ENCODE assay signal across 8 cellular contexts in genomic region chr13:52128714-52129700, GRCh38. TPM values are rescaled to one million over a fixed set of nuclear protein-coding genes. Genes with fewer than 3 reads are reported as not detected.
DNase-seq lines count a peak whose midpoint lies in the region; ATAC-seq and TF ChIP-seq lines count a peak whose summit lies in the region.

Gene NEK5, minus strand, starts transcription at chr13:52129073. Its CDS starts 1,591 bp downstream, at chr13:52127482.

- H3K9me3 Mint-ChIP-seq in progenitor cell of endocrine pancreas (ENCODE audit: low read depth), result no peaks in the 10 kb centered on the region

- peak; percentile 80 for ATAC-seq in DND-41 (ENCODE audit: insufficient read depth, low read depth)
- ATAC-seq in GM21447 (IDR thresholded peaks at IDR 0.05; ENCODE audit: unreplicated experiment), result peak; percentile 74
- ATAC-seq in left ventricle myocardium superior, result peak; percentile 94

- H3K4me1 ChIP-seq in DND-41 (ENCODE audit: insufficient read depth, low read length) (peaks cover 18% of the 10 kb centered on the region), adrenal gland (replicated peaks in 1 of 2) (peaks cover 0 to 18% of the 10 kb centered on the region in 2 donors), uterus (no peaks in the 10 kb centered on the region)

- H3K27ac ChIP-seq in DND-41 (ENCODE audit: low read length) (no peak within 1 kb of the TSS), SU-DHL-6 (ENCODE audit: low read depth, low read length) (no peak within 1 kb of the TSS), adrenal gland (no peak within 1 kb of the TSS), uterus (peak within 1 kb of the TSS; percentile 50)

- H3K4me3 Mint-ChIP-seq in progenitor cell of endocrine pancreas (ENCODE audit: low read depth), result peak within 1 kb of the TSS; percentile 84

- H3K27me3 ChIP-seq in DND-41 (ENCODE audit: insufficient read depth, low read length, poor library complexity) (peaks cover 70% of the 10 kb centered on the region), SU-DHL-6 (ENCODE audit: low read length) (no peaks in the 10 kb centered on the region), adrenal gland (no peaks in the 10 kb centered on the region), uterus (no peaks in the 10 kb centered on the region)

- DNase-seq in DND-41 (peak; percentile 35), HuH-7.5 (ENCODE audit: low spot score) (peak; percentile 61), adrenal gland (peak; percentile 45 to 70 (median 64)), left ventricle myocardium superior (peak; percentile 81), progenitor cell of endocrine pancreas (ENCODE audit: low spot score, unreplicated experiment) (peak; percentile 84), uterus (peak; percentile 47 to 49)

- no peaks in the 10 kb centered on the region for H3K9me3 ChIP-seq in DND-41 (ENCODE audit: insufficient read depth, low read length, severe bottlenecking)
- H3K9me3 ChIP-seq in SU-DHL-6 (ENCODE audit: insufficient read depth, low read length), result no peaks in the 10 kb centered on the region
- no peaks in the 10 kb centered on the region for H3K9me3 ChIP-seq in adrenal gland (replicated peaks in 1 of 3)
- no peaks in the 10 kb centered on the region for H3K9me3 ChIP-seq in uterus

- no peak within 1 kb of the TSS for H3K9ac ChIP-seq in DND-41 (ENCODE audit: low read depth, low read length)
- peak within 1 kb of the TSS; percentile 22; the same call in 1 of the 2 replicates for H3K9ac ChIP-seq in SU-DHL-6 (ENCODE audit: low read length)

- H3K9me2 ChIP-seq in SU-DHL-6 (replicated peaks; ENCODE audit: insufficient read depth, low read length), result no peaks in the 10 kb centered on the region

- H3K79me2 ChIP-seq in DND-41 (ENCODE audit: insufficient read depth, low read length) (no peaks in the 10 kb centered on the region), SU-DHL-6 (ENCODE audit: insufficient read depth, low read length) (no peaks in the 10 kb centered on the region)

- H3K4me2 ChIP-seq in DND-41 (ENCODE audit: insufficient read depth, low read length) (peak within 1 kb of the TSS; percentile 60), SU-DHL-6 (ENCODE audit: low read depth, low read length, poor library complexity, severe bottlenecking) (peak within 1 kb of the TSS; percentile 53)

- no peak for TF ChIP-seq POLR2A in adrenal gland (IDR thresholded peaks at IDR 0.05)
- no peak for TF ChIP-seq POLR2A in uterus (IDR thresholded peaks at IDR 0.05)

- 11 to 43% (median 15%) methylated on average over 19 to 71 of the region's 71 CpGs for WGBS in adrenal gland, 4 donors

- peaks cover 8% of the 10 kb centered on the region for H3K4me1 Mint-ChIP-seq in progenitor cell of endocrine pancreas (ENCODE audit: low read depth)

- no peaks in the 10 kb centered on the region for H3F3A ChIP-seq in SU-DHL-6 (ENCODE audit: insufficient read depth)

- H2AFZ ChIP-seq in DND-41 (ENCODE audit: low read depth, low read length) (peak within 1 kb of the TSS; percentile 64; the same call in 1 of the 2 replicates), SU-DHL-6 (ENCODE audit: low read depth, low read length, severe bottlenecking) (peak within 1 kb of the TSS; percentile 58)

- peaks cover 3% of the 10 kb centered on the region; the same call in 1 of the 2 replicates for H4K20me1 ChIP-seq in DND-41 (ENCODE audit: insufficient read depth, low read length)
- H4K20me1 ChIP-seq in SU-DHL-6 (ENCODE audit: low read depth, low read length), result no peaks in the 10 kb centered on the region

- H3K36me3 Mint-ChIP-seq in progenitor cell of endocrine pancreas (ENCODE audit: insufficient read depth), result peaks cover 19% of the 10 kb centered on the region

- peak within 1 kb of the TSS; percentile 75 for H3K27ac Mint-ChIP-seq in progenitor cell of endocrine pancreas

- H3K36me3 ChIP-seq in DND-41 (ENCODE audit: insufficient read depth, low read length), result no peaks in the 10 kb centered on the region
- H3K36me3 ChIP-seq in SU-DHL-6 (ENCODE audit: low read length), result no peaks in the 10 kb centered on the region
- peaks cover 0 to 10% of the 10 kb centered on the region in 2 donors for H3K36me3 ChIP-seq in adrenal gland (replicated peaks in 1 of 2)
- no peaks in the 10 kb centered on the region for H3K36me3 ChIP-seq in uterus

- no peaks in the 10 kb centered on the region for H3K27me3 Mint-ChIP-seq in progenitor cell of endocrine pancreas

- TF ChIP-seq CTCF in DND-41 (IDR thresholded peaks at IDR 0.05; ENCODE audit: borderline replicate concordance, extremely low read depth, low read length, poor library complexity, severe bottlenecking) (peak; percentile 53), SU-DHL-6 (IDR thresholded peaks at IDR 0.05; ENCODE audit: insufficient read depth, low read length, poor library complexity, severe bottlenecking) (peak; percentile 38), adrenal gland (IDR thresholded peaks at IDR 0.05) (peak; percentile 47 to 69 (median 62)), progenitor cell of endocrine pancreas (IDR thresholded peaks at IDR 0.05; ENCODE audit: unreplicated experiment) (peak; percentile 88), uterus (IDR thresholded peaks at IDR 0.05) (peak; percentile 62 to 79 (median 71))

- intact Hi-C loops in adrenal gland (cut with DNase I) (loop anchor here (5.0 to 10.0 kb wide), 3 partner anchors 124 to 232 kb away; no protein-coding TSS in a partner anchor), left ventricle myocardium superior (cut with micrococcal nuclease) (no loop called here), uterus (cut with DNase I; ENCODE audit: low total_unique reads) (loop anchor here (10.0 kb wide), 1 partner anchor 314 kb away; no protein-coding TSS in a partner anchor)

- H3K4me3 ChIP-seq in DND-41 (ENCODE audit: low read depth in 1 of 2, low read length in 2 of 2), result peak within 1 kb of the TSS in 1 of 2 experiments; percentile 44; a peak in 2 of 4 replicates
- peak within 1 kb of the TSS; percentile 42 for H3K4me3 ChIP-seq in SU-DHL-6 (ENCODE audit: insufficient read depth, low read length, poor library complexity, severe bottlenecking)
- H3K4me3 ChIP-seq in adrenal gland, result peak within 1 kb of the TSS; percentile 19 to 91 (median 44)
- peak within 1 kb of the TSS; percentile 49 to 64 for H3K4me3 ChIP-seq in uterus

RNA-seq across cellular contexts. Expression of gene NEK5, which starts in this region (rescaled TPM):
- total RNA-seq in adrenal gland (under 1 TPM in 4 of 8 donors, not detected in 4; under 0.01 to 0.17 (median 0.12) TPM), left ventricle myocardium superior (0.25 TPM), progenitor cell of endocrine pancreas (1.4 and 1.7 TPM in 2 replicates), uterus (1 to 10 TPM in 3 of 4 donors, under 1 TPM in 1; 0.76 to 7.9 (median 3.5) TPM)
- polyA plus RNA-seq in adrenal gland, result under 1 TPM in 2 of 3 donors, not detected in 1; 0.10 to 0.16 TPM

Comparison
In these comparisons a context has a peak if more than half of its experiments do, and no peak if none do; other contexts are left out.
1. Peak in DNase-seq and H3K4me3 ChIP-seq in adrenal gland; RNA of the gene not detected or under 1 TPM.
2. Peak in DNase-seq and ATAC-seq in left ventricle myocardium superior; RNA of the gene not detected or under 1 TPM.
3. H3K27ac ChIP-seq: peak in uterus (2 of 2); none in DND-41 (single experiment), SU-DHL-6 (single experiment) and adrenal gland (0 of 5).
4. CTCF ChIP-seq: peak in every context shown above with its lines; median percentile 88 in progenitor cell of endocrine pancreas; 71 in uterus; 62 in adrenal gland; 53 in DND-41; 38 in SU-DHL-6.
5. Peak in every context shown above with its lines, with median percentiles within 50 percentile points of each other: ATAC-seq and DNase-seq.